Comparison of ENCODE assay signal across 7 cellular contexts in genomic region chr18:32048507-32049091, GRCh38. TPM values are rescaled to one million over a fixed set of nuclear protein-coding genes. Genes with fewer than 3 reads are reported as not detected.
DNase-seq lines count a peak whose midpoint lies in the region; ATAC-seq, FAIRE-seq and TF ChIP-seq lines count a peak whose summit lies in the region.

No MANE protein-coding gene starts in this region.

- H3K27me3 Mint-ChIP-seq in endothelial cell (ENCODE audit: unreplicated experiment) (no peaks in the 10 kb centered on the region), progenitor cell of endocrine pancreas (no peaks in the 10 kb centered on the region)

- no peaks in the 10 kb centered on the region for H3K9me3 ChIP-seq in BE2C

- no peak for DNase-seq in GM12892 (ENCODE audit: insufficient read length)
- DNase-seq in NOMO-1 treated with DMSO at 0.1 percent for 48 hours (lab: John Stamatoyannopoulos, UW; ENCODE audit: unreplicated experiment) = peak; percentile 66
- no peak for DNase-seq in endothelial cell (ENCODE audit: low spot score)
- no peak for DNase-seq in progenitor cell of endocrine pancreas (ENCODE audit: low spot score, unreplicated experiment)
- DNase-seq in BE2C = no peak
- no peak for DNase-seq in posterior vena cava (ENCODE audit: low spot score)

- H3K27me3 ChIP-seq in BE2C = no peaks in the 10 kb centered on the region

- no peak overlapping the region for H3K4me3 ChIP-seq in BE2C (ENCODE audit: low read depth, low read length)

- H3K36me3 Mint-ChIP-seq in endothelial cell (ENCODE audit: low read depth, unreplicated experiment) (no peaks in the 10 kb centered on the region), progenitor cell of endocrine pancreas (ENCODE audit: insufficient read depth) (peaks cover 6% of the 10 kb centered on the region)

- peak; percentile 69 for ATAC-seq in GM21737 (IDR thresholded peaks at IDR 0.05; ENCODE audit: unreplicated experiment)

- H3K4me1 Mint-ChIP-seq in endothelial cell (ENCODE audit: unreplicated experiment) = peaks cover 9% of the 10 kb centered on the region
- no peaks in the 10 kb centered on the region for H3K4me1 Mint-ChIP-seq in progenitor cell of endocrine pancreas (ENCODE audit: low read depth)

- intact Hi-C loops in posterior vena cava (cut with DNase I) = no loop called here

- no peak overlapping the region for H3K4me3 Mint-ChIP-seq in endothelial cell (ENCODE audit: unreplicated experiment)
- H3K4me3 Mint-ChIP-seq in progenitor cell of endocrine pancreas (ENCODE audit: low read depth) = no peak overlapping the region

- no peaks in the 10 kb centered on the region for H3K4me1 ChIP-seq in BE2C

- H3K9me3 Mint-ChIP-seq in endothelial cell (ENCODE audit: unreplicated experiment) (no peaks in the 10 kb centered on the region), progenitor cell of endocrine pancreas (ENCODE audit: low read depth) (no peaks in the 10 kb centered on the region)

- TF ChIP-seq POLR2A in GM12892 (IDR thresholded peaks at IDR 0.05; ENCODE audit: low read depth, low read length) = no peak

- peak; percentile 44 for FAIRE-seq in GM12892 (lab: Jason Lieb, UNC)

- no peaks in the 10 kb centered on the region for H3K36me3 ChIP-seq in BE2C

- H3K27ac Mint-ChIP-seq in endothelial cell (ENCODE audit: unreplicated experiment) (peak overlapping the region; percentile 1), progenitor cell of endocrine pancreas (peak overlapping the region; percentile 34)

- TF ChIP-seq CTCF in endothelial cell (IDR thresholded peaks at IDR 0.05; ENCODE audit: unreplicated experiment) = no peak
- TF ChIP-seq CTCF in progenitor cell of endocrine pancreas (IDR thresholded peaks at IDR 0.05; ENCODE audit: unreplicated experiment) = no peak
- TF ChIP-seq CTCF in BE2C (IDR thresholded peaks at IDR 0.05; ENCODE audit: low read depth, low read length) = no peak

RNA-seq across cellular contexts. Expression of gene RNF125, which starts 30.0 kb away (rescaled TPM):
- polyA plus RNA-seq in GM12892 (2012; ENCODE audit: missing spikeins) = 1.9 TPM
- total RNA-seq in endothelial cell (ENCODE audit: unreplicated experiment) (5.2 TPM), progenitor cell of endocrine pancreas (2.6 and 2.8 TPM in 2 replicates), posterior vena cava (1 to 10 TPM; 3.7 to 9.0 TPM)
- 0.08 TPM for polyA plus RNA-seq in BE2C (2012; ENCODE audit: insufficient read depth, insufficient read length, low read depth)

RNA-seq across cellular contexts. Expression of gene RNF138, which starts 43.1 kb away (rescaled TPM):
- 28.5 TPM for polyA plus RNA-seq in GM12892 (2012; ENCODE audit: missing spikeins)
- total RNA-seq in endothelial cell (ENCODE audit: unreplicated experiment) (30.5 TPM), progenitor cell of endocrine pancreas (46.5 and 48.2 TPM in 2 replicates), posterior vena cava (10 to 100 TPM; 14.9 to 23.7 TPM)
- 22.3 TPM for polyA plus RNA-seq in BE2C (2012; ENCODE audit: insufficient read depth, insufficient read length, low read depth)
